Comparison of ENCODE assay signal across 1 cellular context in the genomic region with DNA sequence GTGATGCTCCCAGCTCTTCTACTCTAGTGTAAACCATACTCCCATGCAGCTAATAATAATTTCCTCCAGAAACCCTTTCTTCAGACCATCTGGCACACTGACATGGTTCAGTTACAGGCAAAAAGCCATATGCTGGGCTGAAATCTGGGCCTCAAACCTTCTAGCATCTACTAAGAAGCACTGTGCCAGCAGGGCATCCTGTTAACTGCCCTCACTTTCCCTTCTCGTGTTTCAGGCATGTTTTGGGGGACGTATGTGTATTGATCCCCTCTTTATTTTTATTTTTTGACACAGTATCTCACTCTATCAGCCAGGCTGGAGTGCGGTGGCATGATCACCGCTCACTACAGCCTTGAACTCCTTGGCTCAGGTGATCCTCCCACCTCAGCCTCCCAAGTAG.
TF ChIP-seq lines count a peak whose summit lies in the region.

No MANE protein-coding gene starts in this region.

TF ChIP-seq in K562, 482 proteins besides CTCF, POLR2A, EP300 and RAD21 (continued from another document):
- TF ChIP-seq DLX4 (CRISPR knock-in tag; IDR thresholded peaks at IDR 0.05) = no peak
TF ChIP-seq in K562: peak in this region for 6.
